1 cellular context compared by ENCODE assay signal in the genomic region with DNA sequence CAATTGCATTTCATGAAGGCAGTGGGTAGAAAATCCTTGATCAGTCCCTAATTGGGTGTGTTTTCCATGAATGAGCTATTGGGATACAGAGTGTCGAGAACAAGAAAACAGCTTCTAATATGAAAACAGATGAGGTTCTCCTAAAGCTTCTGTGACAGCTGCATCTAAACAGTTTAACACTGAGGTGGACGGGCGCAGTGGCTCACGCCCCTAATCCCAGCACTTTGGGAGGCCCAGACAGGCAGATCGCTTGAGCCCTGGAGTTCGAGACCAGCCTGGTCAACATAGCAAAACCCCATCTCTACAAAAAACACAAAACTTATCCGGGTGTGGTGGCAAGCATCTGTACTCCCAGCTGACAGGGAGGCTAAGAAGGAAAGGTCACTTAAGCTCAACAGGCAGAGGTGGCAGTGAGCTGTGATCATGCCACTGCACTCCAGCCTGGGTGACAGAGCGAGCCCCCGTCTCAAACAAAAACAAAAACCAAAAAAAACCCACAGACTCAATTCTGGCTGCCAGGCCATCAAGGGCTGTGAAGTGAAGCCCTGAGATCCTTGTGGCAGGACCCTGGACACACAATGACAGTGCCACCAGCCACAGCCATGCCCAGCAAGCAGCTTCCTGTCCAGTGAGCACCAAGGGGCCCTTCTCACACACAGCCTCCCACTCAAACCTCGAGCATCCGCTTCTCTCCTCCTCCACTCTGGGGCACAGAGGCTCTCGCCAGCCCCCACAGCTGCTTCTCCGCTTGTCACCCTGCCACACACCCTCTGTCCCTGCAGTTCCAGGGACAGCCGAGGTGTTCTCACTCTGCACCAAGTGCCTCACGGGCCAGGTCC.
TF ChIP-seq lines count a peak whose summit lies in the region.

No MANE protein-coding gene starts in this region.

TF ChIP-seq in SK-N-SH treated with all-trans-retinoic acid at 6 μM for 48 hours, 23 proteins besides CTCF, POLR2A, EP300 and RAD21 (continued from another document):
- TF ChIP-seq, protein P1, sequence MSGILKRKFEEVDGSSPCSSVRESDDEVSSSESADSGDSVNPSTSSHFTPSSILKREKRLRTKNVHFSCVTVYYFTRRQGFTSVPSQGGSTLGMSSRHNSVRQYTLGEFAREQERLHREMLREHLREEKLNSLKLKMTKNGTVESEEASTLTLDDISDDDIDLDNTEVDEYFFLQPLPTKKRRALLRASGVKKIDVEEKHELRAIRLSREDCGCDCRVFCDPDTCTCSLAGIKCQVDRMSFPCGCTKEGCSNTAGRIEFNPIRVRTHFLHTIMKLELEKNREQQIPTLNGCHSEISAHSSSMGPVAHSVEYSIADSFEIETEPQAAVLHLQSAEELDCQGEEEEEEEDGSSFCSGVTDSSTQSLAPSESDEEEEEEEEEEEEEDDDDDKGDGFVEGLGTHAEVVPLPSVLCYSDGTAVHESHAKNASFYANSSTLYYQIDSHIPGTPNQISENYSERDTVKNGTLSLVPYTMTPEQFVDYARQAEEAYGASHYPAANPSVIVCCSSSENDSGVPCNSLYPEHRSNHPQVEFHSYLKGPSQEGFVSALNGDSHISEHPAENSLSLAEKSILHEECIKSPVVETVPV (CRISPR knock-in tag; IDR thresholded peaks at IDR 0.05), result no peak
- TF ChIP-seq ZNF8 (CRISPR knock-in tag; IDR thresholded peaks at IDR 0.05), result no peak
- TF ChIP-seq ISL1 (CRISPR knock-in tag; IDR thresholded peaks at IDR 0.05), result no peak
- no peak for TF ChIP-seq ESRRG (CRISPR knock-in tag; IDR thresholded peaks at IDR 0.05)
- no peak for TF ChIP-seq RARB (CRISPR knock-in tag; IDR thresholded peaks at IDR 0.05)
- no peak for TF ChIP-seq ZNF565 (CRISPR knock-in tag; conservative IDR thresholded peaks at IDR 0.05; ENCODE audit: low read depth)
- TF ChIP-seq, protein P2, sequence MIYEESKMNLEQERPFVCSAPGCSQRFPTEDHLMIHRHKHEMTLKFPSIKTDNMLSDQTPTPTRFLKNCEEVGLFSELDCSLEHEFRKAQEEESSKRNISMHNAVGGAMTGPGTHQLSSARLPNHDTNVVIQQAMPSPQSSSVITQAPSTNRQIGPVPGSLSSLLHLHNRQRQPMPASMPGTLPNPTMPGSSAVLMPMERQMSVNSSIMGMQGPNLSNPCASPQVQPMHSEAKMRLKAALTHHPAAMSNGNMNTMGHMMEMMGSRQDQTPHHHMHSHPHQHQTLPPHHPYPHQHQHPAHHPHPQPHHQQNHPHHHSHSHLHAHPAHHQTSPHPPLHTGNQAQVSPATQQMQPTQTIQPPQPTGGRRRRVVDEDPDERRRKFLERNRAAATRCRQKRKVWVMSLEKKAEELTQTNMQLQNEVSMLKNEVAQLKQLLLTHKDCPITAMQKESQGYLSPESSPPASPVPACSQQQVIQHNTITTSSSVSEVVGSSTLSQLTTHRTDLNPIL (CRISPR knock-in tag; IDR thresholded peaks at IDR 0.05; ENCODE audit: low read depth), result no peak
- TF ChIP-seq, protein P3, sequence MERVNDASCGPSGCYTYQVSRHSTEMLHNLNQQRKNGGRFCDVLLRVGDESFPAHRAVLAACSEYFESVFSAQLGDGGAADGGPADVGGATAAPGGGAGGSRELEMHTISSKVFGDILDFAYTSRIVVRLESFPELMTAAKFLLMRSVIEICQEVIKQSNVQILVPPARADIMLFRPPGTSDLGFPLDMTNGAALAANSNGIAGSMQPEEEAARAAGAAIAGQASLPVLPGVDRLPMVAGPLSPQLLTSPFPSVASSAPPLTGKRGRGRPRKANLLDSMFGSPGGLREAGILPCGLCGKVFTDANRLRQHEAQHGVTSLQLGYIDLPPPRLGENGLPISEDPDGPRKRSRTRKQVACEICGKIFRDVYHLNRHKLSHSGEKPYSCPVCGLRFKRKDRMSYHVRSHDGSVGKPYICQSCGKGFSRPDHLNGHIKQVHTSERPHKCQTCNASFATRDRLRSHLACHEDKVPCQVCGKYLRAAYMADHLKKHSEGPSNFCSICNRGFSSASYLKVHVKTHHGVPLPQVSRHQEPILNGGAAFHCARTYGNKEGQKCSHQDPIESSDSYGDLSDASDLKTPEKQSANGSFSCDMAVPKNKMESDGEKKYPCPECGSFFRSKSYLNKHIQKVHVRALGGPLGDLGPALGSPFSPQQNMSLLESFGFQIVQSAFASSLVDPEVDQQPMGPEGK (CRISPR knock-in tag; IDR thresholded peaks at IDR 0.05; ENCODE audit: borderline replicate concordance), result no peak
- no peak for TF ChIP-seq ZC3H10 (CRISPR knock-in tag; IDR thresholded peaks at IDR 0.05)
- no peak for TF ChIP-seq OSR1 (CRISPR knock-in tag; IDR thresholded peaks at IDR 0.05)
- TF ChIP-seq ZNF70 (CRISPR knock-in tag; IDR thresholded peaks at IDR 0.05), result no peak
- TF ChIP-seq ARNTL (CRISPR knock-in tag; IDR thresholded peaks at IDR 0.05; ENCODE audit: borderline replicate concordance, low read depth), result no peak
- no peak for TF ChIP-seq CSDC2 (CRISPR knock-in tag; IDR thresholded peaks at IDR 0.05)
- TF ChIP-seq, protein P4, sequence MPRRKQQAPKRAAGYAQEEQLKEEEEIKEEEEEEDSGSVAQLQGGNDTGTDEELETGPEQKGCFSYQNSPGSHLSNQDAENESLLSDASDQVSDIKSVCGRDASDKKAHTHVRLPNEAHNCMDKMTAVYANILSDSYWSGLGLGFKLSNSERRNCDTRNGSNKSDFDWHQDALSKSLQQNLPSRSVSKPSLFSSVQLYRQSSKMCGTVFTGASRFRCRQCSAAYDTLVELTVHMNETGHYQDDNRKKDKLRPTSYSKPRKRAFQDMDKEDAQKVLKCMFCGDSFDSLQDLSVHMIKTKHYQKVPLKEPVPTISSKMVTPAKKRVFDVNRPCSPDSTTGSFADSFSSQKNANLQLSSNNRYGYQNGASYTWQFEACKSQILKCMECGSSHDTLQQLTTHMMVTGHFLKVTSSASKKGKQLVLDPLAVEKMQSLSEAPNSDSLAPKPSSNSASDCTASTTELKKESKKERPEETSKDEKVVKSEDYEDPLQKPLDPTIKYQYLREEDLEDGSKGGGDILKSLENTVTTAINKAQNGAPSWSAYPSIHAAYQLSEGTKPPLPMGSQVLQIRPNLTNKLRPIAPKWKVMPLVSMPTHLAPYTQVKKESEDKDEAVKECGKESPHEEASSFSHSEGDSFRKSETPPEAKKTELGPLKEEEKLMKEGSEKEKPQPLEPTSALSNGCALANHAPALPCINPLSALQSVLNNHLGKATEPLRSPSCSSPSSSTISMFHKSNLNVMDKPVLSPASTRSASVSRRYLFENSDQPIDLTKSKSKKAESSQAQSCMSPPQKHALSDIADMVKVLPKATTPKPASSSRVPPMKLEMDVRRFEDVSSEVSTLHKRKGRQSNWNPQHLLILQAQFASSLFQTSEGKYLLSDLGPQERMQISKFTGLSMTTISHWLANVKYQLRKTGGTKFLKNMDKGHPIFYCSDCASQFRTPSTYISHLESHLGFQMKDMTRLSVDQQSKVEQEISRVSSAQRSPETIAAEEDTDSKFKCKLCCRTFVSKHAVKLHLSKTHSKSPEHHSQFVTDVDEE (CRISPR knock-in tag; IDR thresholded peaks at IDR 0.05), result no peak
- no peak for TF ChIP-seq SNAI2 (CRISPR knock-in tag; IDR thresholded peaks at IDR 0.05)
- TF ChIP-seq, protein P5, sequence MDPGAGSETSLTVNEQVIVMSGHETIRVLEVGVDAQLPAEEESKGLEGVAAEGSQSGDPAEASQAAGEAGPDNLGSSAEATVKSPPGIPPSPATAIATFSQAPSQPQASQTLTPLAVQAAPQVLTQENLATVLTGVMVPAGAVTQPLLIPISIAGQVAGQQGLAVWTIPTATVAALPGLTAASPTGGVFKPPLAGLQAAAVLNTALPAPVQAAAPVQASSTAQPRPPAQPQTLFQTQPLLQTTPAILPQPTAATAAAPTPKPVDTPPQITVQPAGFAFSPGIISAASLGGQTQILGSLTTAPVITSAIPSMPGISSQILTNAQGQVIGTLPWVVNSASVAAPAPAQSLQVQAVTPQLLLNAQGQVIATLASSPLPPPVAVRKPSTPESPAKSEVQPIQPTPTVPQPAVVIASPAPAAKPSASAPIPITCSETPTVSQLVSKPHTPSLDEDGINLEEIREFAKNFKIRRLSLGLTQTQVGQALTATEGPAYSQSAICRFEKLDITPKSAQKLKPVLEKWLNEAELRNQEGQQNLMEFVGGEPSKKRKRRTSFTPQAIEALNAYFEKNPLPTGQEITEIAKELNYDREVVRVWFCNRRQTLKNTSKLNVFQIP (CRISPR knock-in tag; IDR thresholded peaks at IDR 0.05; ENCODE audit: borderline replicate concordance, low read depth), result no peak
- no peak for TF ChIP-seq ZFP3 (CRISPR knock-in tag; IDR thresholded peaks at IDR 0.05)
